In genomic region chr15:49045691-49046112, GRCh38 we compare ENCODE assay signal across 8 cellular contexts. TPM values are rescaled to one million over a fixed set of nuclear protein-coding genes. Genes with fewer than 3 reads are reported as not detected.
A peak's percentile ranks its signal among the peaks of the same experiment; 100 is the strongest.
DNase-seq lines count a peak whose midpoint lies in the region; ATAC-seq lines count a peak whose summit lies in the region.

No MANE protein-coding gene starts in this region.

- H3K9me3 Mint-ChIP-seq in T-helper 1 cell treated with Interleukin-12 subunit alpha and Interleukin-12 subunit beta and Interleukin-4 antibody, amounts not matched to agents 30 μg/mL and 1 μg/mL, for 36 hours: no peaks in the 10 kb centered on the region

- 0% methylated on average over 11 of the region's 11 CpGs for WGBS in esophagus, 2 donors

- H3K4me1 ChIP-seq in esophagus (ENCODE audit: control insufficient read depth in 2 of 2, insufficient read depth in 2 of 2, low read length in 1 of 2) (no peaks in the 10 kb centered on the region), muscle layer of duodenum (ENCODE audit: control insufficient read depth in 1 of 2, insufficient read depth in 2 of 2, low read length in 2 of 2) (peaks cover 14 to 36% of the 10 kb centered on the region in 2 donors)

- H3K36me3 Mint-ChIP-seq in T-helper 1 cell treated with Interleukin-12 subunit alpha and Interleukin-12 subunit beta and Interleukin-4 antibody, amounts not matched to agents 30 μg/mL and 1 μg/mL, for 36 hours (ENCODE audit: low read depth): peaks cover 2% of the 10 kb centered on the region

- H3K27me3 ChIP-seq in esophagus (ENCODE audit: control insufficient read depth in 1 of 2, insufficient read depth in 2 of 2, low read length in 2 of 2): no peaks in the 10 kb centered on the region
- no peaks in the 10 kb centered on the region for H3K27me3 ChIP-seq in muscle layer of duodenum (ENCODE audit: low read depth, low read length)

- peak overlapping the region; percentile 89 for H3K27ac Mint-ChIP-seq in T-helper 1 cell treated with Interleukin-12 subunit alpha and Interleukin-12 subunit beta and Interleukin-4 antibody, amounts not matched to agents 30 μg/mL and 1 μg/mL, for 36 hours

- H3K4me3 ChIP-seq in esophagus (ENCODE audit: low read depth in 1 of 2, low read length in 2 of 2) (peak overlapping the region; percentile 71 to 100), muscle layer of duodenum (ENCODE audit: low read depth in 1 of 2, low read length in 2 of 2) (peak overlapping the region; percentile 93 to 98)

- peak overlapping the region; percentile 95 for H3K4me3 Mint-ChIP-seq in T-helper 1 cell treated with Interleukin-12 subunit alpha and Interleukin-12 subunit beta and Interleukin-4 antibody, amounts not matched to agents 30 μg/mL and 1 μg/mL, for 36 hours

- peak; percentile 42 for DNase-seq in EL
- no peak for DNase-seq in NCI-H345 (lab: John Stamatoyannopoulos, UW)
- no peak for DNase-seq in stimulated activated CD4-positive, alpha-beta T cell treated with anti-CD3 and anti-CD28 coated beads, Interleukin-4, amount 100 ng/mL, for 24 hours

- H3K9me3 ChIP-seq in esophagus (ENCODE audit: control insufficient read depth in 2 of 2, insufficient read depth in 1 of 2, low read depth in 1 of 2, low read length in 1 of 2): no peaks in the 10 kb centered on the region
- no peaks in the 10 kb centered on the region for H3K9me3 ChIP-seq in muscle layer of duodenum (ENCODE audit: control insufficient read depth in 1 of 2, low read length in 2 of 2)

- no peaks in the 10 kb centered on the region for H3K27me3 Mint-ChIP-seq in T-helper 1 cell treated with Interleukin-12 subunit alpha and Interleukin-12 subunit beta and Interleukin-4 antibody, amounts not matched to agents 30 μg/mL and 1 μg/mL, for 36 hours (ENCODE audit: low read depth)

- H3K4me1 Mint-ChIP-seq in T-helper 1 cell treated with Interleukin-12 subunit alpha and Interleukin-12 subunit beta and Interleukin-4 antibody, amounts not matched to agents 30 μg/mL and 1 μg/mL, for 36 hours (ENCODE audit: low read depth): peaks cover 24% of the 10 kb centered on the region

- H3K36me3 ChIP-seq in esophagus (ENCODE audit: control insufficient read depth in 2 of 2, insufficient read depth in 2 of 2, low read length in 1 of 2) (no peaks in the 10 kb centered on the region), muscle layer of duodenum (ENCODE audit: control insufficient read depth in 1 of 2, insufficient read depth in 2 of 2, low read length in 2 of 2) (no peaks in the 10 kb centered on the region)

- H3K27ac ChIP-seq in esophagus (ENCODE audit: low read depth in 2 of 2, low read length in 1 of 2) (peak overlapping the region; percentile 58 to 93), muscle layer of duodenum (ENCODE audit: low read length) (peak overlapping the region; percentile 87)

- ATAC-seq in GM19438 (IDR thresholded peaks at IDR 0.05; ENCODE audit: low read depth, unreplicated experiment): peak; percentile 35
- peak; percentile 40 for ATAC-seq in HG03439 (IDR thresholded peaks at IDR 0.05; ENCODE audit: unreplicated experiment)

RNA-seq across cellular contexts. Expression of gene SECISBP2L, which starts 0.5 kb away (rescaled TPM):
- 1 to 10 TPM; 7.3 to 9.1 TPM for polyA plus RNA-seq in esophagus
